In the genomic region with DNA sequence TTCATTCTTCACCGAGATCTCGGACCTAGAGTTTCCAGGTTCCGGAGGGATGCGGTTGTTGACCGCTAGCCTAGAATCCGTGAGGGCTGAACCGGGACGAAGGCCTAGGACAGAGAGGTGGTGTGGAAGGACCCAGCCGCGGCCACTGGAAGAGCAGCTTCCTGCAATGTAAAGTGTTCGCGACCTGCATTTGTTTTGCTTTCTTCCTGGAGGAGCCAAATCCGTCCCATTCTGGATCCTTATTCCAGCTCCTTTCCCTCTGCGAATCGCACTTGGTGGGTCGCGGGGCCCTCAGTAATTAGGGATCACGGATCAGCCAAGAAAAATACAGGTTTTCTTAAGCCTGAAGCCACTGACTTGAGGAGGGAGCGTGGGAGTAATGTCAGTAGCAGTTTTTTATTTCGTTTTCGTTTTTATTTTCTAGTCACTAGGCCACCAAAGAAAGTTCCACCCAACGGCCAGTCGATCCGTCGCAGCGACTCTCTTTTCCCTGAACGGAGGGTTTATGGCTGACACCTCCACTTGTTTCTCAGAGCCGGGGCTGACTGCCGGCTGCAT, we compare ENCODE assay signal across 8 cellular contexts. TPM values are rescaled to one million over a fixed set of nuclear protein-coding genes. Genes with fewer than 3 reads are reported as not detected.
DNase-seq lines count a peak whose midpoint lies in the region; ATAC-seq, FAIRE-seq and TF ChIP-seq lines count a peak whose summit lies in the region.

No MANE protein-coding gene starts in this region.

- no peaks in the 10 kb centered on the region for H4K20me1 ChIP-seq in HCT116 (ENCODE audit: insufficient read depth)
- H4K20me1 ChIP-seq in endothelial cell of umbilical vein (replicated peaks; ENCODE audit: control insufficient read depth, extremely low read depth, insufficient read depth, low read length), result no peaks in the 10 kb centered on the region

- peak overlapping the region; percentile 99 for H2AFZ ChIP-seq in HCT116 (ENCODE audit: low read depth, low read length, poor library complexity, severe bottlenecking)
- H2AFZ ChIP-seq in endothelial cell of umbilical vein (ENCODE audit: low read depth, low read length), result no peak overlapping the region

- no peak for TF ChIP-seq CTCF in HCT116 (IDR thresholded peaks at IDR 0.05 in 2 of 3, conservative IDR thresholded peaks at IDR 0.05 in 1 of 3; ENCODE audit: borderline replicate concordance in 1 of 3, insufficient read depth in 1 of 3, low read depth in 2 of 3, low read length in 2 of 3)
- no peak for TF ChIP-seq CTCF in endothelial cell of umbilical vein (IDR thresholded peaks at IDR 0.05; ENCODE audit: extremely low read depth in 1 of 2, insufficient read depth in 1 of 2, low read depth in 1 of 2, low read length in 2 of 2)

- peak overlapping the region; percentile 28 for H3K27ac ChIP-seq in HCT116 (ENCODE audit: low read depth, low read length)
- H3K27ac ChIP-seq in endothelial cell of umbilical vein (ENCODE audit: insufficient read depth, low read depth, low read length), result peak overlapping the region; percentile 98
- peak overlapping the region; percentile 65 for H3K27ac ChIP-seq in rectal smooth muscle tissue (ENCODE audit: low read depth, low read length)

- H3K36me3 ChIP-seq in HCT116 (ENCODE audit: control insufficient read depth in 1 of 2, insufficient read depth in 2 of 2, low read length in 2 of 2) (no peaks in the 10 kb centered on the region), NT2/D1 (ENCODE audit: insufficient read depth, insufficient read length, low read length) (no peaks in the 10 kb centered on the region), endothelial cell of umbilical vein (ENCODE audit: control insufficient read depth in 2 of 2, extremely low read depth in 1 of 2, insufficient read depth in 2 of 2, low read length in 2 of 2) (no peaks in the 10 kb centered on the region), rectal smooth muscle tissue (ENCODE audit: control insufficient read depth, insufficient read depth, low read length) (no peaks in the 10 kb centered on the region)

- TF ChIP-seq RAD21 in HCT116 (IDR thresholded peaks at IDR 0.05; ENCODE audit: low read depth), result no peak

- H3K4me3 ChIP-seq in HCT116 (replicated peaks in 1 of 2; ENCODE audit: low read depth in 1 of 2, low read length in 2 of 2), result peak overlapping the region; percentile 57 to 77
- peak overlapping the region; percentile 34 for H3K4me3 ChIP-seq in NT2/D1 (ENCODE audit: insufficient read length, low read depth)
- peak overlapping the region; percentile 63 to 92 (median 78) for H3K4me3 ChIP-seq in endothelial cell of umbilical vein (replicated peaks in 1 of 3; ENCODE audit: insufficient read depth in 1 of 3, low read depth in 1 of 3, low read length in 3 of 3)
- H3K4me3 ChIP-seq in rectal smooth muscle tissue (ENCODE audit: low read length), result peak overlapping the region; percentile 66

- peak overlapping the region; percentile 55 for H3K9ac ChIP-seq in HCT116 (ENCODE audit: low read length)
- no peak overlapping the region for H3K9ac ChIP-seq in NT2/D1 (ENCODE audit: insufficient read length, low read depth)
- H3K9ac ChIP-seq in endothelial cell of umbilical vein (replicated peaks; ENCODE audit: extremely low read depth, insufficient read depth, low read length), result peak overlapping the region; percentile 86
- H3K9ac ChIP-seq in rectal smooth muscle tissue (ENCODE audit: low read length), result peak overlapping the region; percentile 61

- CTCF ChIA-PET in HCT116 (lab: Charles Lee) (interaction anchor here (1.2 kb wide), 1 partner anchor 49 kb away, joined by 5 read pairs; no protein-coding TSS in a partner anchor), endothelial cell of umbilical vein (lab: Charles Lee) (interaction anchor here (1.2 to 10.0 kb wide), 7 partner anchors 16 to 80 kb away, joined by 4 to 175 read pairs (median 46); partner anchors contain the start of gene ANXA2R)

- FAIRE-seq in endothelial cell of umbilical vein (lab: Jason Lieb, UNC), result no peak

- H3K79me2 ChIP-seq in HCT116 (ENCODE audit: insufficient read depth, low read length) (no peaks in the 10 kb centered on the region), endothelial cell of umbilical vein (ENCODE audit: control insufficient read depth, insufficient read depth, low read length) (peaks cover 72% of the 10 kb centered on the region)

- H3K9me1 ChIP-seq in endothelial cell of umbilical vein (replicated peaks; ENCODE audit: control insufficient read depth, extremely low read depth, insufficient read depth, low read length), result no peaks in the 10 kb centered on the region

- dilution Hi-C loops in endothelial cell of umbilical vein (cut with MboI; ENCODE audit: extremely low pct_ligation_motif_present, low sequenced_read_pairs), result no loop called here

- intact Hi-C loops in HCT116 (cut with micrococcal nuclease) (loop anchor here (5.0 kb wide), 1 partner anchor 131 kb away; the partner anchor contains the start of gene ZNF131), endothelial cell of umbilical vein (cut with micrococcal nuclease) (no loop called here)

- POLR2A ChIA-PET in HCT116 (lab: Charles Lee) (interaction anchor here (1.2 kb wide), 1 partner anchor 21 kb away, joined by 3 read pairs; no protein-coding TSS in a partner anchor), endothelial cell of umbilical vein (lab: Charles Lee) (interaction anchor here (1.3 to 4.4 kb wide), 2 partner anchors 42 to 50 kb away, joined by 3 to 22 read pairs; no protein-coding TSS in a partner anchor)

- H3K4me2 ChIP-seq in HCT116 (ENCODE audit: low read length) (peak overlapping the region; percentile 96), endothelial cell of umbilical vein (ENCODE audit: insufficient read depth, low read length) (peak overlapping the region; percentile 99)

- BruUV-seq in HCT116 (replicated peaks; lab: Mats Ljungman, UMichigan) (no TSS peak), endothelial cell of umbilical vein (replicated peaks; lab: Mats Ljungman, UMichigan) (no TSS peak)

- DNase-seq in DMS53 (lab: John Stamatoyannopoulos, UW), result peak; percentile 8
- DNase-seq in DMS53 treated with DMSO at 0.1 percent for 48 hours (lab: John Stamatoyannopoulos, UW; ENCODE audit: unreplicated experiment), result no peak
- DNase-seq in HCT116 (ENCODE audit: low read depth, low spot score), result no peak
- DNase-seq in NT2/D1 (ENCODE audit: low read depth, low spot score), result no peak
- no peak for DNase-seq in endothelial cell of umbilical vein (ENCODE audit: low read depth, low spot score)
- DNase-seq in SIG-M5 treated with dmso at 0.1 percent for 504 hours (lab: John Stamatoyannopoulos, UW; ENCODE audit: unreplicated experiment), result no peak
- no peak for DNase-seq in NCI-H524 (lab: John Stamatoyannopoulos, UW)

- RAD21 ChIA-PET in HCT116 (lab: Charles Lee; ENCODE audit: low non-redundant PET in 1 of 2, low total read pairs in 2 of 2, uncharacterized antibody in 2 of 2, unreplicated experiment in 2 of 2), result no interaction called here

- TF ChIP-seq POLR2A in HCT116 (IDR thresholded peaks at IDR 0.05; ENCODE audit: borderline replicate concordance, extremely low read depth, insufficient read depth, insufficient read length) (no peak), endothelial cell of umbilical vein (IDR thresholded peaks at IDR 0.05; ENCODE audit: low read depth, low read length) (no peak)

- no peak for ATAC-seq in HCT116

- H3K4me1 ChIP-seq in HCT116 (ENCODE audit: control insufficient read depth in 1 of 2, insufficient read depth in 2 of 2, low read length in 2 of 2) (peaks cover 9 to 35% of the 10 kb centered on the region in 2 experiments; a peak in 3 of 4 replicates), NT2/D1 (ENCODE audit: insufficient read depth, insufficient read length) (peaks cover 3% of the 10 kb centered on the region), endothelial cell of umbilical vein (ENCODE audit: control insufficient read depth, extremely low read depth, insufficient read depth, low read length) (peaks cover 48% of the 10 kb centered on the region), rectal smooth muscle tissue (ENCODE audit: control insufficient read depth, insufficient read depth, low read length) (no peaks in the 10 kb centered on the region)

- H3K9me3 ChIP-seq in HCT116 (ENCODE audit: control insufficient read depth in 1 of 2, insufficient read depth in 1 of 2, low read depth in 1 of 2, low read length in 2 of 2), result no peaks in the 10 kb centered on the region
- H3K9me3 ChIP-seq in NT2/D1 (ENCODE audit: insufficient read depth, low read length), result peaks cover 6% of the 10 kb centered on the region; the same call in 1 of the 2 replicates
- H3K9me3 ChIP-seq in endothelial cell of umbilical vein (replicated peaks; ENCODE audit: control insufficient read depth, insufficient read depth, low read length), result no peaks in the 10 kb centered on the region

- H3K27me3 ChIP-seq in HCT116 (ENCODE audit: insufficient read depth, low read length), result no peaks in the 10 kb centered on the region
- peaks cover 67% of the 10 kb centered on the region for H3K27me3 ChIP-seq in NT2/D1 (ENCODE audit: insufficient read depth, insufficient read length)
- no peaks in the 10 kb centered on the region for H3K27me3 ChIP-seq in endothelial cell of umbilical vein (ENCODE audit: control insufficient read depth in 2 of 2, insufficient read depth in 2 of 2, low read length in 2 of 2)
- H3K27me3 ChIP-seq in rectal smooth muscle tissue (ENCODE audit: control insufficient read depth, insufficient read depth, low read length), result peaks cover 19% of the 10 kb centered on the region

- no peaks in the 10 kb centered on the region for H3K9me2 ChIP-seq in HCT116 (ENCODE audit: insufficient read depth)

TF ChIP-seq in HCT116, 20 proteins besides CTCF, POLR2A, EP300 and RAD21 (continues in another document):
- TF ChIP-seq FOSL1 (IDR thresholded peaks at IDR 0.05; ENCODE audit: low read depth), result no peak
- no peak for TF ChIP-seq EZH2phosphoT487 (IDR thresholded peaks at IDR 0.05; ENCODE audit: borderline replicate concordance)

TF ChIP-seq in endothelial cell of umbilical vein, 7 proteins besides CTCF, POLR2A, EP300 and RAD21:
- TF ChIP-seq EZH2 (IDR thresholded peaks at IDR 0.05; ENCODE audit: borderline replicate concordance, low read depth, low read length, severe bottlenecking), result no peak
- TF ChIP-seq JUN (IDR thresholded peaks at IDR 0.05; ENCODE audit: borderline replicate concordance, insufficient read depth, insufficient read length, low read depth), result no peak
- TF ChIP-seq, protein P1, sequence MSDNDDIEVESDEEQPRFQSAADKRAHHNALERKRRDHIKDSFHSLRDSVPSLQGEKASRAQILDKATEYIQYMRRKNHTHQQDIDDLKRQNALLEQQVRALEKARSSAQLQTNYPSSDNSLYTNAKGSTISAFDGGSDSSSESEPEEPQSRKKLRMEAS (IDR thresholded peaks at IDR 0.05; ENCODE audit: insufficient read depth, insufficient read length), result no peak

RNA-seq across cellular contexts. Expression of gene ANXA2R, which starts 48.6 kb away (rescaled TPM):
- total RNA-seq in HCT116 (2021; ENCODE audit: unreplicated experiment) (0.37 TPM), endothelial cell of umbilical vein (6.6 and 8.1 TPM in 2 replicates)
- polyA plus RNA-seq in HCT116 (2012), result 0.30 and 0.34 TPM in 2 replicates
- polyA plus RNA-seq in endothelial cell of umbilical vein, result 10.4 and 11.1 TPM in 2 replicates
- polyA plus RNA-seq in endothelial cell of umbilical vein (2011; cell fraction: cytosol; rRNA removed), result 8.6 and 9.1 TPM in 2 replicates
- polyA plus RNA-seq in endothelial cell of umbilical vein (2011; cell fraction: nucleus; rRNA removed), result 6.8 and 7.3 TPM in 2 replicates
- polyA plus RNA-seq in endothelial cell of umbilical vein (2012), result 3.9 and 4.3 TPM in 2 replicates
- polyA minus RNA-seq in endothelial cell of umbilical vein, result 7.2 and 7.3 TPM in 2 replicates
- 1.2 TPM for polyA minus RNA-seq in endothelial cell of umbilical vein (2011; cell fraction: cytosol; rRNA and poly(A)+ RNA removed)
- polyA minus RNA-seq in endothelial cell of umbilical vein (2011; cell fraction: nucleus; rRNA and poly(A)+ RNA removed), result 12.9 and 14.0 TPM in 2 replicates

Comparison
In these comparisons a context has a peak if more than half of its experiments do, and no peak if none do; other contexts are left out.
1. H3K27ac ChIP-seq: peak in every context shown above with its lines; median percentile 98 in endothelial cell of umbilical vein; 65 in rectal smooth muscle tissue; 28 in HCT116.